ENCODE assay signal across 18 cellular contexts in genomic region chr15:66680502-66680901, GRCh38.
"Had no signal": no experiment of that assay in that cellular context is flagged by ENCODE, and none has a peak within 500 bp of the region (broad histone marks: within the 10 kb centered on the region; RNA-seq: fewer than 3 reads in every experiment).

No MANE protein-coding gene starts in this region.

- H3K36me3 Mint-ChIP-seq: natural killer cell treated with Interleukin-12 subunit alpha and Interleukin-12 subunit beta and Interleukin-15 and Interleukin-18, amount 100 ng/mL, for 72 hours had no signal

- H3K4me1 ChIP-seq: transverse colon, vagina had no signal

- DNase-seq: activated CD4-positive, alpha-beta T cell treated with anti-CD3 and anti-CD28 coated beads for 1 hour; activated CD8-positive, alpha-beta memory T cell treated with anti-CD3 and anti-CD28 coated beads for 24 hours; activated gamma-delta T cell; dermis blood vessel endothelial cell; effector memory CD4-positive, alpha-beta T cell; foreskin fibroblast; left lung; nucleus accumbens; stimulated activated CD4-positive, alpha-beta T cell treated with anti-CD3 and anti-CD28 coated beads, Interleukin-12 subunit alpha, Interleukin-12 subunit beta, amount 100 ng/mL, for 4 hours; stimulated activated CD4-positive, alpha-beta T cell treated with anti-CD3 and anti-CD28 coated beads, Interleukin-1b, Interleukin-23, amount 100 ng/mL, for 48 hours; stimulated activated naive CD8-positive, alpha-beta T cell treated with anti-CD3 and anti-CD28 coated beads, Interleukin-15, Interleukin-2, amounts not matched to agents 100 U/mL and 50 U/mL, for 24 hours; substantia nigra; transverse colon; WERI-Rb-1 had no signal

- H3K9me3 ChIP-seq: transverse colon, vagina had no signal

- H3K36me3 ChIP-seq: left lung, transverse colon, vagina, WERI-Rb-1 had no signal

- H3K4me3 Mint-ChIP-seq: activated naive CD8-positive, alpha-beta T cell; memory B cell; natural killer cell treated with Interleukin-12 subunit alpha and Interleukin-12 subunit beta and Interleukin-15 and Interleukin-18, amount 100 ng/mL, for 72 hours had no signal

- H3K27me3 ChIP-seq: left lung, transverse colon, vagina had no signal

- H3K27ac ChIP-seq: left lung, transverse colon, vagina had no signal

- H3K27me3 Mint-ChIP-seq: activated naive CD8-positive, alpha-beta T cell; memory B cell had no signal

- ATAC-seq: left lung; natural killer cell treated with Interleukin-12 subunit alpha and Interleukin-12 subunit beta and Interleukin-15 and Interleukin-18, amount 100 ng/mL, for 72 hours; stimulated activated naive CD8-positive, alpha-beta T cell treated with anti-CD3 and anti-CD28 coated beads, Interleukin-15, Interleukin-2, amounts not matched to agents 100 U/mL and 50 U/mL, for 24 hours had no signal

- H3K4me3 ChIP-seq: left lung, transverse colon, vagina had no signal

- H3K27ac Mint-ChIP-seq: activated naive CD8-positive, alpha-beta T cell; memory B cell had no signal
